Comparison of ENCODE assay signal across 17 cellular contexts in the genomic region with DNA sequence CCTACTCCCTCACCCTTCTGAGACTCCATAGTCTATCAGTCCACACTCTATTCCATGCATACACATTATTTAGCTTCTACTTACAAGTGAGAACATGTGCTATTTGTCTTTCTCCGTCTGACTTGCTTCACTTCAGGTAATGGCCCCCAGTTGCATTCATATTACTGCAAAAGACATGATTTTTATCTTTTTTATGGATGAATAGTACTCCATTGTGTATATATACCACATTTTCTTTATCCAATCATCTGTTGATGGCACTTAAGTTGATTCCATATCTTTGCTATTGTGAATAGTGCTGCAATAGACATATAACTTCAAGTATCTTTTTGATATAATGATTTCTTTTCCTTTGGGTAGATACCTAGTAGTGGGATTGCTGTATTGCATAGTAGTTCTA.
DNase-seq lines count a peak whose midpoint lies in the region; ATAC-seq and TF ChIP-seq lines count a peak whose summit lies in the region.
"Had no signal": no experiment of that assay in that cellular context is flagged by ENCODE, and none has a peak within 500 bp of the region (broad histone marks: within the 10 kb centered on the region; RNA-seq: fewer than 3 reads in every experiment).

No MANE protein-coding gene starts in this region.

- H3K4me1 ChIP-seq in SK-N-SH (ENCODE audit: control insufficient read depth in 1 of 2, insufficient read depth in 2 of 2, low read depth in 1 of 2, low read length in 1 of 2) (peaks cover 0 to 8% of the 10 kb centered on the region in 2 experiments; a peak in 2 of 4 replicates), parathyroid adenoma (peaks cover 37% of the 10 kb centered on the region)
- H3K4me1 ChIP-seq: HAP-1 had no signal

- H3K27me3 ChIP-seq in SK-N-SH (ENCODE audit: insufficient read depth) (no peaks in the 10 kb centered on the region), parathyroid adenoma (ENCODE audit: control insufficient read depth, insufficient read depth, low read length) (no peaks in the 10 kb centered on the region)
- H3K27me3 ChIP-seq: BE2C had no signal

- H4K20me1 ChIP-seq in SK-N-SH (ENCODE audit: insufficient read depth), result no peaks in the 10 kb centered on the region

- TF ChIP-seq EP300 in SK-N-SH (IDR thresholded peaks at IDR 0.05; ENCODE audit: borderline replicate concordance in 1 of 2, low read depth in 1 of 2, low read length in 1 of 2), result no peak

- DNase-seq in SK-N-SH (no peak), NOMO-1 treated with dmso at 0.1 percent for 144 hours (lab: John Stamatoyannopoulos, UW; ENCODE audit: unreplicated experiment) (no peak)
- DNase-seq: ACHN; BE2C; CD4-positive, CD25-positive, alpha-beta regulatory T cell; CD8-positive, alpha-beta memory T cell; DMS 273 treated with DMSO at 0.1 percent for 48 hours; DND-41; GOT3 had no signal

- H3K9ac ChIP-seq in SK-N-SH (no peak overlapping the region), parathyroid adenoma (no peak overlapping the region)

- H3K36me3 ChIP-seq in SK-N-SH (replicated peaks in 1 of 2; ENCODE audit: control insufficient read depth in 1 of 2, insufficient read depth in 2 of 2, low read length in 1 of 2), result no peaks in the 10 kb centered on the region
- no peaks in the 10 kb centered on the region for H3K36me3 ChIP-seq in parathyroid adenoma (ENCODE audit: control insufficient read depth, insufficient read depth, low read length)
- H3K36me3 ChIP-seq: BE2C, HAP-1 had no signal

- H3K4me3 ChIP-seq in SK-N-SH (ENCODE audit: low read depth in 2 of 2, low read length in 1 of 2) (no peak overlapping the region), parathyroid adenoma (ENCODE audit: low read depth, low read length) (no peak overlapping the region)
- H3K4me3 ChIP-seq: GM12878, HAP-1 had no signal

- H3K79me2 ChIP-seq in SK-N-SH (ENCODE audit: insufficient read depth) (no peaks in the 10 kb centered on the region), parathyroid adenoma (no peaks in the 10 kb centered on the region)

- H3F3A ChIP-seq in SK-N-SH (replicated peaks; ENCODE audit: insufficient read depth), result peaks cover 18% of the 10 kb centered on the region

- H3K9me3 ChIP-seq in SK-N-SH, result no peaks in the 10 kb centered on the region; the same call in 1 of the 2 replicates
- H3K9me3 ChIP-seq in parathyroid adenoma (ENCODE audit: control insufficient read depth, low read length), result no peaks in the 10 kb centered on the region
- H3K9me3 ChIP-seq: BE2C, HAP-1 had no signal

- ATAC-seq in SK-N-SH treated with all-trans-retinoic acid at 6 μM for 48 hours (no peak), HG02763 (IDR thresholded peaks at IDR 0.05; ENCODE audit: unreplicated experiment) (no peak)
- no peak for ATAC-seq in activated CD4-positive, CD25-positive, alpha-beta regulatory T cell treated with anti-CD3 and anti-CD28 coated beads, Interleukin-2, amount 50 U/mL, for 24 hours
- ATAC-seq: GM12878 had no signal

- H3K4me2 ChIP-seq in SK-N-SH (no peak overlapping the region), parathyroid adenoma (ENCODE audit: low read length) (no peak overlapping the region)

- no peak for TF ChIP-seq CTCF in SK-N-SH (IDR thresholded peaks at IDR 0.05)
- no peak for TF ChIP-seq CTCF in parathyroid adenoma (IDR thresholded peaks at IDR 0.05)

- H3K9me2 ChIP-seq in SK-N-SH, result no peaks in the 10 kb centered on the region

- no peak for TF ChIP-seq RAD21 in SK-N-SH (IDR thresholded peaks at IDR 0.05; ENCODE audit: low read length)

- CTCF ChIA-PET in SK-N-SH (lab: Yijun Ruan, JAX), result no interaction called here

- POLR2A ChIA-PET in SK-N-SH (lab: Yijun Ruan, JAX), result no interaction called here

- WGBS in SK-N-SH (ENCODE audit: low lambda C conversion rate), result 86% methylated on average over 1 of the region's 1 CpG

- H3K27ac ChIP-seq in SK-N-SH (ENCODE audit: low read depth in 2 of 2, low read length in 1 of 2) (no peak overlapping the region), cingulate gyrus (ENCODE audit: low read depth, low read length) (peak overlapping the region; percentile 80), parathyroid adenoma (peak overlapping the region; percentile 2)
- H3K27ac ChIP-seq: 22Rv1 had no signal

- H2AFZ ChIP-seq in SK-N-SH (ENCODE audit: low read depth) (no peak overlapping the region), parathyroid adenoma (no peak overlapping the region)

TF ChIP-seq in SK-N-SH treated with all-trans-retinoic acid at 6 μM for 48 hours, 23 proteins besides CTCF, POLR2A, EP300 and RAD21:
- TF ChIP-seq ZNF8 (CRISPR knock-in tag; IDR thresholded peaks at IDR 0.05), result peak; percentile 57; the same call in 1 of the 2 replicates
- no peak for TF ChIP-seq ARNTL (CRISPR knock-in tag; IDR thresholded peaks at IDR 0.05; ENCODE audit: borderline replicate concordance, low read depth)
- TF ChIP-seq GLIS3 (CRISPR knock-in tag; IDR thresholded peaks at IDR 0.05), result no peak
- no peak for TF ChIP-seq ISL1 (CRISPR knock-in tag; IDR thresholded peaks at IDR 0.05)
- TF ChIP-seq ZNF565 (CRISPR knock-in tag; conservative IDR thresholded peaks at IDR 0.05; ENCODE audit: low read depth), result no peak
- TF ChIP-seq TCF4 (CRISPR knock-in tag; IDR thresholded peaks at IDR 0.05; ENCODE audit: borderline replicate concordance), result no peak
- no peak for TF ChIP-seq TOX (CRISPR knock-in tag; IDR thresholded peaks at IDR 0.05; ENCODE audit: borderline replicate concordance)

TF ChIP-seq in SK-N-SH, 30 proteins besides CTCF, POLR2A, EP300 and RAD21:
- TF ChIP-seq RFX5 (IDR thresholded peaks at IDR 0.05; ENCODE audit: low read length) (no peak), TAF1 (IDR thresholded peaks at IDR 0.05; ENCODE audit: borderline replicate concordance, low read depth, low read length) (no peak), TEAD4 (IDR thresholded peaks at IDR 0.05; ENCODE audit: borderline replicate concordance, insufficient read depth) (no peak), RXRA (IDR thresholded peaks at IDR 0.05; ENCODE audit: borderline replicate concordance, low read depth) (no peak), FOSL2 (IDR thresholded peaks at IDR 0.05; ENCODE audit: borderline replicate concordance, low read depth) (no peak), CHD2 (IDR thresholded peaks at IDR 0.05; ENCODE audit: low read length, partially characterized antibody) (no peak), ELF1 (IDR thresholded peaks at IDR 0.05) (no peak)
- TF ChIP-seq, protein P1, sequence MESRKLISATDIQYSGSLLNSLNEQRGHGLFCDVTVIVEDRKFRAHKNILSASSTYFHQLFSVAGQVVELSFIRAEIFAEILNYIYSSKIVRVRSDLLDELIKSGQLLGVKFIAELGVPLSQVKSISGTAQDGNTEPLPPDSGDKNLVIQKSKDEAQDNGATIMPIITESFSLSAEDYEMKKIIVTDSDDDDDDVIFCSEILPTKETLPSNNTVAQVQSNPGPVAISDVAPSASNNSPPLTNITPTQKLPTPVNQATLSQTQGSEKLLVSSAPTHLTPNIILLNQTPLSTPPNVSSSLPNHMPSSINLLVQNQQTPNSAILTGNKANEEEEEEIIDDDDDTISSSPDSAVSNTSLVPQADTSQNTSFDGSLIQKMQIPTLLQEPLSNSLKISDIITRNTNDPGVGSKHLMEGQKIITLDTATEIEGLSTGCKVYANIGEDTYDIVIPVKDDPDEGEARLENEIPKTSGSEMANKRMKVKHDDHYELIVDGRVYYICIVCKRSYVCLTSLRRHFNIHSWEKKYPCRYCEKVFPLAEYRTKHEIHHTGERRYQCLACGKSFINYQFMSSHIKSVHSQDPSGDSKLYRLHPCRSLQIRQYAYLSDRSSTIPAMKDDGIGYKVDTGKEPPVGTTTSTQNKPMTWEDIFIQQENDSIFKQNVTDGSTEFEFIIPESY (IDR thresholded peaks at IDR 0.05; ENCODE audit: borderline replicate concordance, low read depth), result no peak
- TF ChIP-seq, protein P2, sequence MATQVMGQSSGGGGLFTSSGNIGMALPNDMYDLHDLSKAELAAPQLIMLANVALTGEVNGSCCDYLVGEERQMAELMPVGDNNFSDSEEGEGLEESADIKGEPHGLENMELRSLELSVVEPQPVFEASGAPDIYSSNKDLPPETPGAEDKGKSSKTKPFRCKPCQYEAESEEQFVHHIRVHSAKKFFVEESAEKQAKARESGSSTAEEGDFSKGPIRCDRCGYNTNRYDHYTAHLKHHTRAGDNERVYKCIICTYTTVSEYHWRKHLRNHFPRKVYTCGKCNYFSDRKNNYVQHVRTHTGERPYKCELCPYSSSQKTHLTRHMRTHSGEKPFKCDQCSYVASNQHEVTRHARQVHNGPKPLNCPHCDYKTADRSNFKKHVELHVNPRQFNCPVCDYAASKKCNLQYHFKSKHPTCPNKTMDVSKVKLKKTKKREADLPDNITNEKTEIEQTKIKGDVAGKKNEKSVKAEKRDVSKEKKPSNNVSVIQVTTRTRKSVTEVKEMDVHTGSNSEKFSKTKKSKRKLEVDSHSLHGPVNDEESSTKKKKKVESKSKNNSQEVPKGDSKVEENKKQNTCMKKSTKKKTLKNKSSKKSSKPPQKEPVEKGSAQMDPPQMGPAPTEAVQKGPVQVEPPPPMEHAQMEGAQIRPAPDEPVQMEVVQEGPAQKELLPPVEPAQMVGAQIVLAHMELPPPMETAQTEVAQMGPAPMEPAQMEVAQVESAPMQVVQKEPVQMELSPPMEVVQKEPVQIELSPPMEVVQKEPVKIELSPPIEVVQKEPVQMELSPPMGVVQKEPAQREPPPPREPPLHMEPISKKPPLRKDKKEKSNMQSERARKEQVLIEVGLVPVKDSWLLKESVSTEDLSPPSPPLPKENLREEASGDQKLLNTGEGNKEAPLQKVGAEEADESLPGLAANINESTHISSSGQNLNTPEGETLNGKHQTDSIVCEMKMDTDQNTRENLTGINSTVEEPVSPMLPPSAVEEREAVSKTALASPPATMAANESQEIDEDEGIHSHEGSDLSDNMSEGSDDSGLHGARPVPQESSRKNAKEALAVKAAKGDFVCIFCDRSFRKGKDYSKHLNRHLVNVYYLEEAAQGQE (IDR thresholded peaks at IDR 0.05; ENCODE audit: low read depth, low read length), result no peak

Comparison
In these comparisons a context has a peak if more than half of its experiments do, and no peak if none do; other contexts are left out.
1. H3K27ac ChIP-seq: peak in cingulate gyrus (single experiment) and parathyroid adenoma (single experiment); none in SK-N-SH (0 of 2).